ENCODE assay signal across 8 cellular contexts in the genomic region with DNA sequence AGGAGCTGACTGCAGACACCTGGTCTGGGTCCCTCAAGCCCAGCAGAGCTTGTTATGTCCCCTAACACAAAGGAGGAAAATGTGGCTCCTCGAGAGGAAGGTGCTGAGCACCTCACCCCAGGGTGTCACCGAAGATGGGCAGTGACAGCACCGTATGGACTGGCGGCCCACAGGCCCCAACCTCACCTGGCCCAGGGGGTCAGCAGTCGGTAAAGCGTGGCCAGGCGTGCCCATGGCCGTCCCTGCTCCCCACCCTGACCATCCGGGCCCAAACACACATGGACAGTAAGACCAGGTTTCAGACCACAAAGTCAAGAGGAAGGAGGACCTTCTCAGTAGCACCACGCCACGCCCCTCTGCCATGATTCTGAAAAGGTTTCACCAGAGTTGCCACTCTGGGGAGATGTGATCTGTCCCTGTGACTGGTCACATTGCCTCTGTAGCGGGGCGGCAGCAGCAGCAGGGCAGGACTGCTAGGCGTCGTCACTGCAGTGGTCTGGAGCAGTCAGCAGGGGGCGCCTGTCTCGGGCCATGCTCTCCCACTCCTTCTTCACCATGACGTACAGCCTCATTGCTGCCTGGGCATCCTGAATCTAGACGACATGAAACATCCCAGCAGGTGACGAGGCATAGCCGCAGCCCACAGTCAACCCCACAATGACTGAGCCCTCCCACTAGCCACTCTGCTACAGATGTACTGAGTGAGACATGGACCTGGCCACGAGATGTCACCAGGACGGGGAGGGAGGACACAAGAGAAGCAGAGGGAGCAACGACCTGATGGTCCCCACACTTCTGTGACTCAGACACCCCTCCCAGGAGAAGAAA. TPM values are rescaled to one million over a fixed set of nuclear protein-coding genes. Genes with fewer than 3 reads are reported as not detected.
DNase-seq lines count a peak whose midpoint lies in the region; ATAC-seq and TF ChIP-seq lines count a peak whose summit lies in the region.

No MANE protein-coding gene starts in this region.

- H3K79me2 ChIP-seq in osteoblast (ENCODE audit: insufficient read depth, low read length): peaks cover 3% of the 10 kb centered on the region

- 62 to 73% methylated on average over 10 to 24 of the region's 24 CpGs for WGBS in testis, 2 donors

- H3K4me2 ChIP-seq in osteoblast (ENCODE audit: insufficient read depth, low read length): no peak overlapping the region

- TF ChIP-seq CTCF in 22Rv1 (IDR thresholded peaks at IDR 0.05) (peak; percentile 95), foreskin keratinocyte (conservative IDR thresholded peaks at IDR 0.05) (peak; percentile 89), osteoblast (IDR thresholded peaks at IDR 0.05; ENCODE audit: extremely low read depth, low read depth, low read length) (peak; percentile 90), testis (IDR thresholded peaks at IDR 0.05) (peak; percentile 71 to 87 (median 78))

- intact Hi-C loops in testis (cut with DNase I; ENCODE audit: low total_unique reads): loop anchor here (5.0 kb wide), 1 partner anchor 76 kb away; no protein-coding TSS in a partner anchor

- DNase-seq in Kasumi-1 (lab: John Stamatoyannopoulos, UW) (peak; percentile 75 to 79), SJCRH30 (peak; percentile 82 to 88), activated gamma-delta T cell (lab: John Stamatoyannopoulos, UW) (peak; percentile 37), foreskin keratinocyte (peak; percentile 26 to 45), osteoblast (ENCODE audit: insufficient read length, low spot score, missing footprints) (peak; percentile 98), testis (peak; percentile 82)

- H3K4me1 ChIP-seq in SJCRH30 (no peaks in the 10 kb centered on the region), foreskin keratinocyte (no peaks in the 10 kb centered on the region), osteoblast (ENCODE audit: insufficient read depth, low read length) (peaks cover 10% of the 10 kb centered on the region), testis (no peaks in the 10 kb centered on the region)

- TF ChIP-seq POLR2A in GM18505 (IDR thresholded peaks at IDR 0.05; ENCODE audit: borderline replicate concordance, extremely low read depth, insufficient read depth, insufficient read length) (no peak), testis (IDR thresholded peaks at IDR 0.05) (no peak)

- no peak overlapping the region for H3K4me3 ChIP-seq in SJCRH30
- no peak overlapping the region for H3K4me3 ChIP-seq in osteoblast (ENCODE audit: insufficient read depth, low read length)
- no peak overlapping the region for H3K4me3 ChIP-seq in testis

- peaks cover 11% of the 10 kb centered on the region for H4K20me1 ChIP-seq in osteoblast (ENCODE audit: insufficient read depth, low read length)

- H3K27me3 ChIP-seq in SJCRH30: no peaks in the 10 kb centered on the region
- H3K27me3 ChIP-seq in foreskin keratinocyte: no peaks in the 10 kb centered on the region
- H3K27me3 ChIP-seq in osteoblast (ENCODE audit: insufficient read depth, low read length): no peaks in the 10 kb centered on the region
- H3K27me3 ChIP-seq in testis: no peaks in the 10 kb centered on the region

- H3K36me3 ChIP-seq in SJCRH30 (peaks cover 38% of the 10 kb centered on the region), osteoblast (ENCODE audit: insufficient read depth, low read length) (peaks cover 35% of the 10 kb centered on the region), testis (ENCODE audit: low read depth, missing control alignments) (no peaks in the 10 kb centered on the region)

- H3K9me3 ChIP-seq in SJCRH30 (replicated peaks) (no peaks in the 10 kb centered on the region), osteoblast (ENCODE audit: low read depth, low read length) (no peaks in the 10 kb centered on the region), testis (no peaks in the 10 kb centered on the region)

- H3K27ac ChIP-seq in 22Rv1: no peak overlapping the region
- no peak overlapping the region for H3K27ac ChIP-seq in SJCRH30
- H3K27ac ChIP-seq in foreskin keratinocyte: no peak overlapping the region
- no peak overlapping the region for H3K27ac ChIP-seq in osteoblast (ENCODE audit: low read depth, low read length)
- no peak overlapping the region for H3K27ac ChIP-seq in testis

- no peak overlapping the region for H2AFZ ChIP-seq in osteoblast (ENCODE audit: low read length)

- peak; percentile 58 for ATAC-seq in GM18505 (IDR thresholded peaks at IDR 0.05; ENCODE audit: unreplicated experiment)
- ATAC-seq in foreskin keratinocyte: peak; percentile 77

RNA-seq across cellular contexts. Expression of a gene that starts 11.1 kb away (rescaled TPM):
- total RNA-seq in SJCRH30 (2014; rRNA removed; shearing (Covaris generic)): 39.5 and 41.0 TPM in 2 replicates
- 21.2 and 25.9 TPM in 2 replicates for total RNA-seq in foreskin keratinocyte
- polyA plus RNA-seq in foreskin keratinocyte: 26.2 and 30.1 TPM in 2 replicates
- total RNA-seq in osteoblast: 10.6 and 11.9 TPM in 2 replicates
- 10 to 100 TPM; 31.4 to 31.5 TPM for total RNA-seq in testis
- 36.7 TPM for polyA plus RNA-seq in testis (ENCODE audit: insufficient read depth, low read depth, low replicate concordance)

RNA-seq across cellular contexts. Expression of a gene that starts 15.5 kb away (rescaled TPM):
- 0.42 and 0.43 TPM in 2 replicates for total RNA-seq in SJCRH30 (2014; rRNA removed; shearing (Covaris generic))
- total RNA-seq in foreskin keratinocyte (0.28 and 0.65 TPM in 2 replicates), osteoblast (1.2 and 1.4 TPM in 2 replicates), testis (10 to 100 TPM; 15.4 to 21.2 TPM)
- polyA plus RNA-seq in foreskin keratinocyte (0.36 and 0.85 TPM in 2 replicates), testis (ENCODE audit: insufficient read depth, low read depth, low replicate concordance) (15.6 TPM)

RNA-seq across cellular contexts. Expression of a gene that starts 30.5 kb away (rescaled TPM):
- total RNA-seq in SJCRH30 (2014; rRNA removed; shearing (Covaris generic)): 1.7 and 1.8 TPM in 2 replicates
- total RNA-seq in foreskin keratinocyte (0.24 and 0.49 TPM in 2 replicates), osteoblast (0.72 and 1.2 TPM in 2 replicates), testis (10 to 100 TPM in 1 of 2 donors, 1 to 10 TPM in 1; 8.4 to 20.9 TPM)
- polyA plus RNA-seq in foreskin keratinocyte (0.38 and 0.44 TPM in 2 replicates), testis (ENCODE audit: insufficient read depth, low read depth, low replicate concordance) (33.1 TPM)

RNA-seq across cellular contexts. Expression of a gene that starts 30.8 kb away (rescaled TPM):
- total RNA-seq in SJCRH30 (2014; rRNA removed; shearing (Covaris generic)): 232 and 233 TPM in 2 replicates
- total RNA-seq in foreskin keratinocyte (215 and 233 TPM in 2 replicates), osteoblast (366 and 392 TPM in 2 replicates), testis (100 to 1,000 TPM; 150 to 151 TPM)
- polyA plus RNA-seq in foreskin keratinocyte (151 and 158 TPM in 2 replicates), testis (ENCODE audit: insufficient read depth, low read depth, low replicate concordance) (163 TPM)

RNA-seq across cellular contexts. Expression of a gene that starts 50.3 kb away (rescaled TPM):
- total RNA-seq in SJCRH30 (2014; rRNA removed; shearing (Covaris generic)): 34.7 and 36.2 TPM in 2 replicates
- total RNA-seq in foreskin keratinocyte: 36.1 and 47.2 TPM in 2 replicates
- 58.5 and 63.9 TPM in 2 replicates for polyA plus RNA-seq in foreskin keratinocyte
- total RNA-seq in osteoblast: 10.3 and 15.2 TPM in 2 replicates
- 100 to 1,000 TPM; 103 to 121 TPM for total RNA-seq in testis
- 160 TPM for polyA plus RNA-seq in testis (ENCODE audit: insufficient read depth, low read depth, low replicate concordance)

Comparison
In these comparisons a context has a peak if more than half of its experiments do, and no peak if none do; other contexts are left out.
1. DNase-seq: peak in every context shown above with its lines; median percentile 98 in osteoblast; 85 in SJCRH30; 82 in testis; 77 in Kasumi-1; 37 in activated gamma-delta T cell; 36 in foreskin keratinocyte.